In the genomic region with DNA sequence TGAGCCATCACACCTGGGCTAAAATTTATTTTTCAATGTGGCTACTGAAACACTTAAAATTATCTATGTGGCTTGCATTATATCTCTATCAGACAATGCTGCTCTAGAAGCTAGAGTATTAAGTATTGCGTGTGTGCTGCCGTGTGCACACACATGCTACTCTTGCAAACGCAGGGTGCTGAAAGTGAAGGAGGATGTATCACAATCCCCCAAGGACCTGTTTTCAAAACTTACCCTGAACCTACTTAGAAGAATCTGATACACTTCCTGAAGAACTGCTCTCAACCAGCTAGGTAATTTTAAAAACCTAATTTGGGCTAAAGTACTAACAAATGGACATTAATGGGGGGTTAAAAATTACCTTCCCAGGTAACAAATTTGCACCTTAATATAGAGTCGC, we compare ENCODE assay signal across 25 cellular contexts.
"Had no signal": no experiment of that assay in that cellular context is flagged by ENCODE, and none has a peak within 500 bp of the region (broad histone marks: within the 10 kb centered on the region; RNA-seq: fewer than 3 reads in every experiment).

No MANE protein-coding gene starts in this region.

- H3K27ac Mint-ChIP-seq: dendritic cell treated with granulocyte-macrophage colony-stimulating factor and Interleukin-4, amounts not matched to agents 40 ng/mL and 50 ng/mL, for 4 days; effector memory CD8-positive, alpha-beta T cell; endodermal cell had no signal

- H3K9me3 Mint-ChIP-seq: dendritic cell treated with granulocyte-macrophage colony-stimulating factor and Interleukin-4, amounts not matched to agents 40 ng/mL and 50 ng/mL, for 4 days; effector memory CD8-positive, alpha-beta T cell; endodermal cell had no signal

- H3K4me1 ChIP-seq: colonic mucosa, esophagus muscularis mucosa, esophagus squamous epithelium, gastroesophageal sphincter had no signal

- H3K27ac ChIP-seq: colonic mucosa, coronary artery, dorsolateral prefrontal cortex, epithelial cell of prostate, esophagus muscularis mucosa, esophagus squamous epithelium, foreskin keratinocyte, gastrocnemius medialis, gastroesophageal sphincter, heart left ventricle, heart right ventricle had no signal

- H3K36me3 ChIP-seq: colonic mucosa, esophagus muscularis mucosa, esophagus squamous epithelium, gastrocnemius medialis, gastroesophageal sphincter, heart left ventricle had no signal

- H3K9me3 ChIP-seq: colonic mucosa, esophagus muscularis mucosa, esophagus squamous epithelium, gastrocnemius medialis, gastroesophageal sphincter, heart left ventricle, heart right ventricle had no signal

- ATAC-seq: effector memory CD8-positive, alpha-beta T cell; esophagus mucosa; foreskin keratinocyte; gastrocnemius medialis; gastroesophageal sphincter had no signal

- H3K27me3 Mint-ChIP-seq: dendritic cell treated with granulocyte-macrophage colony-stimulating factor and Interleukin-4, amounts not matched to agents 40 ng/mL and 50 ng/mL, for 4 days; effector memory CD8-positive, alpha-beta T cell had no signal

- DNase-seq: colonic mucosa; cortex of kidney; dermis blood vessel endothelial cell; dorsolateral prefrontal cortex; effector CD4-positive, alpha-beta T cell; effector CD8-positive, alpha-beta T cell; effector memory CD4-positive, alpha-beta T cell; effector memory CD8-positive, alpha-beta T cell; endodermal cell; erythroblast; esophagus squamous epithelium; foreskin fibroblast; foreskin keratinocyte; foreskin melanocyte; gastrocnemius medialis; glutamatergic neuron; head of caudate nucleus; heart left ventricle; heart right ventricle had no signal

- H3K4me3 ChIP-seq: colonic mucosa, coronary artery, dorsolateral prefrontal cortex, esophagus muscularis mucosa, esophagus squamous epithelium, gastrocnemius medialis, gastroesophageal sphincter, heart left ventricle, heart right ventricle had no signal

- H3K4me3 Mint-ChIP-seq: dendritic cell treated with granulocyte-macrophage colony-stimulating factor and Interleukin-4, amounts not matched to agents 40 ng/mL and 50 ng/mL, for 4 days; effector memory CD8-positive, alpha-beta T cell; endodermal cell had no signal

- H3K27me3 ChIP-seq: colonic mucosa, dorsolateral prefrontal cortex, esophagus muscularis mucosa, esophagus squamous epithelium, foreskin keratinocyte, gastrocnemius medialis, gastroesophageal sphincter, heart left ventricle, heart right ventricle had no signal
